Comparison of ENCODE assay signal across 5 cellular contexts in genomic region chr17:56412356-56412755, GRCh38.
A peak's percentile ranks its signal among the peaks of the same experiment; 100 is the strongest.
DNase-seq lines count a peak whose midpoint lies in the region; FAIRE-seq and TF ChIP-seq lines count a peak whose summit lies in the region.
"Not testable (repeated sequence)": the region's sequence is repeated elsewhere in the genome, so short reads cannot be mapped to it uniquely, and the experiment has no call there.

No MANE protein-coding gene starts in this region.

- H3K4ac ChIP-seq in trophoblast cell (ENCODE audit: low read depth, low read length), result not testable (repeated sequence)

- H3K27me3 ChIP-seq in trophoblast cell (ENCODE audit: insufficient read depth, low read length), result not testable (repeated sequence)

- not testable (repeated sequence) for H3K18ac ChIP-seq in trophoblast cell (ENCODE audit: low read length)

- not testable (repeated sequence) for H3K4me1 Mint-ChIP-seq in type B pancreatic cell (ENCODE audit: unreplicated experiment)

- H2BK5ac ChIP-seq in trophoblast cell (ENCODE audit: low read depth, low read length, poor library complexity), result not testable (repeated sequence)

- not testable (repeated sequence) for H3K36me3 Mint-ChIP-seq in type B pancreatic cell

- not testable (repeated sequence) for H3K23ac ChIP-seq in trophoblast cell (ENCODE audit: low read length)

- peak overlapping the region; percentile 12 for H3K27ac ChIP-seq in epithelial cell of prostate
- not testable (repeated sequence) for H3K27ac ChIP-seq in trophoblast cell (ENCODE audit: low read depth, low read length)

- H3K4me1 ChIP-seq in trophoblast cell (ENCODE audit: control insufficient read depth in 1 of 2, insufficient read depth in 2 of 2, low read length in 2 of 2), result not testable (repeated sequence)

- not testable (repeated sequence) for H2BK120ac ChIP-seq in trophoblast cell (ENCODE audit: insufficient read depth, low read length, poor library complexity)

- not testable (repeated sequence) for H3K9me3 ChIP-seq in trophoblast cell (ENCODE audit: insufficient read depth, low read depth, low read length)

- H3K36me3 ChIP-seq in trophoblast cell (ENCODE audit: control insufficient read depth in 1 of 2, insufficient read depth in 2 of 2, low read length in 2 of 2), result not testable (repeated sequence)

- not testable (repeated sequence) for H4K12ac ChIP-seq in trophoblast cell (ENCODE audit: low read depth, low read length)

- H3K27ac Mint-ChIP-seq in type B pancreatic cell, result peak overlapping the region; percentile 20

- H3K9me3 Mint-ChIP-seq in type B pancreatic cell, result peaks cover 13% of the 10 kb centered on the region

- not testable (repeated sequence) for H4K91ac ChIP-seq in trophoblast cell (ENCODE audit: low read depth, low read length)

- not testable (repeated sequence) for H3K9ac ChIP-seq in trophoblast cell (ENCODE audit: low read length)

- not testable (repeated sequence) for H3K79me2 ChIP-seq in trophoblast cell (ENCODE audit: control insufficient read depth, insufficient read depth, low read length, poor library complexity)

- not testable (repeated sequence) for H2AK5ac ChIP-seq in trophoblast cell (ENCODE audit: low read length)

- not testable (repeated sequence) for TF ChIP-seq CTCF in epithelial cell of esophagus (IDR thresholded peaks at IDR 0.05; ENCODE audit: insufficient read depth, low read depth, low read length, missing control alignments); type B pancreatic cell (conservative IDR thresholded peaks at IDR 0.05)

- H3K4me2 ChIP-seq in trophoblast cell (ENCODE audit: low read length), result not testable (repeated sequence)

- WGBS in trophoblast cell (ENCODE audit: extremely low coverage, insufficient coverage, insufficient read length), result no CpG with 5 or more reads among the region's 2 CpGs

- H3K27me3 Mint-ChIP-seq in type B pancreatic cell, result not testable (repeated sequence)

- FAIRE-seq in HTR-8/SVneo (lab: Jason Lieb, UNC), result peak; percentile 36

- H4K8ac ChIP-seq in trophoblast cell (ENCODE audit: low read depth, low read length), result not testable (repeated sequence)

- not testable (repeated sequence) for DNase-seq in HTR-8/SVneo (ENCODE audit: insufficient read length, low spot score); epithelial cell of prostate (ENCODE audit: low read depth, low spot score); type B pancreatic cell (ENCODE audit: extremely low spot score, unreplicated experiment)
- DNase-seq in epithelial cell of esophagus (ENCODE audit: low read depth), result peak; percentile 35
- DNase-seq in trophoblast cell, result peak; percentile 77 to 78

- not testable (repeated sequence) for H3K4me3 ChIP-seq in epithelial cell of esophagus (ENCODE audit: low read length); trophoblast cell (ENCODE audit: low read depth, low read length)

- H3K79me1 ChIP-seq in trophoblast cell (ENCODE audit: low read length), result not testable (repeated sequence)

- H3K14ac ChIP-seq in trophoblast cell (ENCODE audit: low read length), result not testable (repeated sequence)

- not testable (repeated sequence) for H2AFZ ChIP-seq in trophoblast cell (ENCODE audit: insufficient read depth, low read length, poor library complexity)

- not testable (repeated sequence) for H2BK12ac ChIP-seq in trophoblast cell (ENCODE audit: low read length)

- H3K4me3 Mint-ChIP-seq in type B pancreatic cell, result peak overlapping the region; percentile 64
